9 cellular contexts compared by ENCODE assay signal in genomic region chr7:157404845-157405481, GRCh38.
A peak's percentile ranks its signal among the peaks of the same experiment; 100 is the strongest.
DNase-seq lines count a peak whose midpoint lies in the region; ATAC-seq, FAIRE-seq and TF ChIP-seq lines count a peak whose summit lies in the region.
"Had no signal": no experiment of that assay in that cellular context is flagged by ENCODE, and none has a peak within 500 bp of the region (broad histone marks: within the 10 kb centered on the region; RNA-seq: fewer than 3 reads in every experiment).

No MANE protein-coding gene starts in this region.

- DNase-seq in A549 (ENCODE audit: low read depth in 1 of 2, low spot score in 1 of 2) (peak; percentile 71 to 77), KBM-7 (peak; percentile 75), adipocyte (ENCODE audit: low read depth) (peak; percentile 96), kidney glomerular epithelial cell (lab: John Stamatoyannopoulos, UW) (peak; percentile 97), SHP77 treated with DMSO at 0.1 percent for 48 hours (lab: John Stamatoyannopoulos, UW) (no peak)
- DNase-seq in effector CD4-positive, alpha-beta T cell = no peak

- ATAC-seq in A549 (peak; percentile 68 to 78), GM21786 (IDR thresholded peaks at IDR 0.05; ENCODE audit: unreplicated experiment) (no peak), GM18861 (IDR thresholded peaks at IDR 0.05; ENCODE audit: unreplicated experiment) (no peak)

- TF ChIP-seq RAD21 in A549 (conservative IDR thresholded peaks at IDR 0.05 in 1 of 2, IDR thresholded peaks at IDR 0.05 in 1 of 2) = no peak

- CTCF ChIA-PET in A549 (lab: Yijun Ruan, JAX) = interaction anchor here (1.2 to 2.8 kb wide), 5 partner anchors 7 to 28 kb away, joined by 4 to 11 read pairs (median 4); no protein-coding TSS in a partner anchor

- POLR2A ChIA-PET in A549 (lab: Yijun Ruan, JAX) = no interaction called here

- H3K27ac ChIP-seq in A549 = peak overlapping the region; percentile 39 to 74; a peak in 4 of 6 replicates
- H3K27ac ChIP-seq: suprapubic skin had no signal

- FAIRE-seq in A549 (lab: Jason Lieb, UNC) = no peak

- no peak for TF ChIP-seq EP300 in A549 (IDR thresholded peaks at IDR 0.05)

- peak overlapping the region; percentile 18 for H3K4me2 ChIP-seq in A549

- H3K9ac ChIP-seq in adipocyte (ENCODE audit: low read length) = peak overlapping the region; percentile 55

- H3K36me3 ChIP-seq in adipocyte (ENCODE audit: control insufficient read depth, insufficient read depth, low read length, severe bottlenecking) = peaks cover 10% of the 10 kb centered on the region

- TF ChIP-seq POLR2A in A549 (IDR thresholded peaks at IDR 0.05; ENCODE audit: low read length) = no peak

- H3K4me1 ChIP-seq in A549 = peaks cover 16% of the 10 kb centered on the region
- H3K4me1 ChIP-seq in adipocyte (ENCODE audit: control insufficient read depth, insufficient read depth, low read length) = peaks cover 13% of the 10 kb centered on the region

- H3K4me3 ChIP-seq in A549 (no peak overlapping the region), adipocyte (ENCODE audit: low read length) (no peak overlapping the region)
- H3K4me3 ChIP-seq: suprapubic skin had no signal

- in situ Hi-C loops in KBM-7 (cut with MboI; ENCODE audit: low pct_unique_long_range_greater_than_20kb, low sequenced_read_pairs) = no loop called here

- no peak for TF ChIP-seq CTCF in A549 (IDR thresholded peaks at IDR 0.05)

- no peaks in the 10 kb centered on the region for H3K27me3 ChIP-seq in adipocyte (replicated peaks; ENCODE audit: control insufficient read depth, insufficient read depth, low read length)
- H3K27me3 ChIP-seq: suprapubic skin had no signal

- 36% methylated on average over 15 of the region's 15 CpGs for WGBS in A549 (ENCODE audit: missing lambda C conversion rate)

- no peaks in the 10 kb centered on the region for H3K9me3 ChIP-seq in A549
- H3K9me3 ChIP-seq in adipocyte (ENCODE audit: control insufficient read depth, low read length) = no peaks in the 10 kb centered on the region
- H3K9me3 ChIP-seq: suprapubic skin had no signal

TF ChIP-seq in A549, 52 proteins besides CTCF, POLR2A, EP300 and RAD21:
- TF ChIP-seq JUN (IDR thresholded peaks at IDR 0.05) = 0 out of 5 replicates have a peak, but pooled peaks of 1 of the 2 experiments have one; percentile 21
- TF ChIP-seq RFX5 (IDR thresholded peaks at IDR 0.05) = no peak
- peak; percentile 95 for TF ChIP-seq GATA3 (IDR thresholded peaks at IDR 0.05; ENCODE audit: borderline replicate concordance)
- peak; percentile 46; the same call in 1 of the 2 replicates for TF ChIP-seq FOSL2 (IDR thresholded peaks at IDR 0.05)
- peak; percentile 71 for TF ChIP-seq FOSL2 (CRISPR knock-in tag; IDR thresholded peaks at IDR 0.05)
- peak; percentile 91 for TF ChIP-seq MAX (IDR thresholded peaks at IDR 0.05)
- TF ChIP-seq CEBPB (IDR thresholded peaks at IDR 0.05) = peak; percentile 91 to 97
- no peak for TF ChIP-seq CHD2 (IDR thresholded peaks at IDR 0.05; ENCODE audit: low read length, partially characterized antibody)
- TF ChIP-seq E2F6 (IDR thresholded peaks at IDR 0.05; ENCODE audit: borderline replicate concordance, low read depth) = no peak
- no peak for TF ChIP-seq EHMT2 (IDR thresholded peaks at IDR 0.05; ENCODE audit: low read depth)
- no peak for TF ChIP-seq HOXB13 (CRISPR knock-in tag; IDR thresholded peaks at IDR 0.05; ENCODE audit: low read depth)
- TF ChIP-seq HES2 (IDR thresholded peaks at IDR 0.05) = 0 out of 2 replicates have a peak, but pooled peaks have one; percentile 18
- peak; percentile 35; the same call in 1 of the 2 replicates for TF ChIP-seq BHLHE40 (IDR thresholded peaks at IDR 0.05; ENCODE audit: low read depth, low read length)
- peak; percentile 78; the same call in 1 of the 2 replicates for TF ChIP-seq MYC (IDR thresholded peaks at IDR 0.05; ENCODE audit: borderline replicate concordance, low read length)
- TF ChIP-seq JUNB (IDR thresholded peaks at IDR 0.05) = peak; percentile 26; the same call in 1 of the 2 replicates
- TF ChIP-seq, protein P1, sequence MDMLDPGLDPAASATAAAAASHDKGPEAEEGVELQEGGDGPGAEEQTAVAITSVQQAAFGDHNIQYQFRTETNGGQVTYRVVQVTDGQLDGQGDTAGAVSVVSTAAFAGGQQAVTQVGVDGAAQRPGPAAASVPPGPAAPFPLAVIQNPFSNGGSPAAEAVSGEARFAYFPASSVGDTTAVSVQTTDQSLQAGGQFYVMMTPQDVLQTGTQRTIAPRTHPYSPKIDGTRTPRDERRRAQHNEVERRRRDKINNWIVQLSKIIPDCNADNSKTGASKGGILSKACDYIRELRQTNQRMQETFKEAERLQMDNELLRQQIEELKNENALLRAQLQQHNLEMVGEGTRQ (IDR thresholded peaks at IDR 0.05) = peak; percentile 68
TF ChIP-seq in A549: peak in this region for 10.

Comparison
In these comparisons a context has a peak if more than half of its experiments do, and no peak if none do; other contexts are left out.
1. ATAC-seq: peak in A549 (2 of 2); none in GM21786 (single experiment) and GM18861 (single experiment).
2. DNase-seq: peak in A549 (2 of 2), KBM-7 (single experiment), adipocyte (single experiment) and kidney glomerular epithelial cell (single experiment); none in effector CD4-positive, alpha-beta T cell (single experiment) and SHP77 treated with DMSO at 0.1 percent for 48 hours (single experiment).